In genomic region chr2:128692895-128693519, GRCh38 we compare ENCODE assay signal across 23 cellular contexts.
DNase-seq lines count a peak whose midpoint lies in the region; ATAC-seq and TF ChIP-seq lines count a peak whose summit lies in the region.
"Had no signal": no experiment of that assay in that cellular context is flagged by ENCODE, and none has a peak within 500 bp of the region (broad histone marks: within the 10 kb centered on the region; RNA-seq: fewer than 3 reads in every experiment).

No MANE protein-coding gene starts in this region.

- H3K4me1 Mint-ChIP-seq in effector memory CD8-positive, alpha-beta T cell (ENCODE audit: low read depth in 2 of 2) = peaks cover 0 to 2% of the 10 kb centered on the region in 2 donors

- H3K27me3 ChIP-seq in trophoblast cell (ENCODE audit: insufficient read depth, low read length) (no peaks in the 10 kb centered on the region), adrenal gland (no peaks in the 10 kb centered on the region)
- H3K27me3 ChIP-seq: MG63, SJSA1 had no signal

- no peak overlapping the region for H2BK120ac ChIP-seq in trophoblast cell (ENCODE audit: insufficient read depth, low read length, poor library complexity)

- no peak overlapping the region for H2BK12ac ChIP-seq in trophoblast cell (ENCODE audit: low read length)

- intact Hi-C loops in adrenal gland (cut with DNase I) = no loop called here

- H3K9me3 ChIP-seq in trophoblast cell (ENCODE audit: insufficient read depth, low read depth, low read length) (peaks cover 6% of the 10 kb centered on the region), adrenal gland (replicated peaks in 1 of 3) (no peaks in the 10 kb centered on the region)
- H3K9me3 ChIP-seq: MG63, SJSA1 had no signal

- no peaks in the 10 kb centered on the region for H3K79me2 ChIP-seq in trophoblast cell (ENCODE audit: control insufficient read depth, insufficient read depth, low read length, poor library complexity)

- H3K36me3 ChIP-seq in trophoblast cell (ENCODE audit: control insufficient read depth in 1 of 2, insufficient read depth in 2 of 2, low read length in 2 of 2) (no peaks in the 10 kb centered on the region), adrenal gland (replicated peaks in 1 of 2) (no peaks in the 10 kb centered on the region)
- H3K36me3 ChIP-seq: MG63, SJSA1 had no signal

- H2BK5ac ChIP-seq in trophoblast cell (ENCODE audit: low read depth, low read length, poor library complexity) = no peak overlapping the region

- no peak overlapping the region for H2AFZ ChIP-seq in trophoblast cell (ENCODE audit: insufficient read depth, low read length, poor library complexity)
- H2AFZ ChIP-seq: PC-9 had no signal

- H3K4me2 ChIP-seq in trophoblast cell (ENCODE audit: low read length) = no peak overlapping the region
- H3K4me2 ChIP-seq: PC-9 had no signal

- H3K36me3 Mint-ChIP-seq in effector memory CD8-positive, alpha-beta T cell (ENCODE audit: insufficient read depth) = peaks cover 2% of the 10 kb centered on the region

- H2AK5ac ChIP-seq in trophoblast cell (ENCODE audit: low read length) = no peak overlapping the region

- no peak overlapping the region for H3K23ac ChIP-seq in trophoblast cell (ENCODE audit: low read length)

- H3K4me3 ChIP-seq in coronary artery (no peak overlapping the region), trophoblast cell (ENCODE audit: low read depth, low read length) (no peak overlapping the region), adrenal gland (no peak overlapping the region)
- H3K4me3 ChIP-seq: MG63, PC-9, SJSA1 had no signal

- H3K18ac ChIP-seq in trophoblast cell (ENCODE audit: low read length) = no peak overlapping the region

- H4K12ac ChIP-seq in trophoblast cell (ENCODE audit: low read depth, low read length) = no peak overlapping the region

- no peaks in the 10 kb centered on the region for H3K79me1 ChIP-seq in trophoblast cell (ENCODE audit: low read length)

- no CpG with 5 or more reads among the region's 13 CpGs for WGBS in trophoblast cell (ENCODE audit: extremely low coverage, insufficient coverage, insufficient read length)
- 70 to 80% (median 74%) methylated on average over 7 to 13 of the region's 13 CpGs for WGBS in adrenal gland, 4 donors

- no peak for ATAC-seq in HG03432 (IDR thresholded peaks at IDR 0.05; ENCODE audit: unreplicated experiment)
- no peak for ATAC-seq in effector memory CD8-positive, alpha-beta T cell (replicated peaks)

- H3K4me1 ChIP-seq in trophoblast cell (ENCODE audit: control insufficient read depth in 1 of 2, insufficient read depth in 2 of 2, low read length in 2 of 2) = no peaks in the 10 kb centered on the region
- H3K4me1 ChIP-seq in adrenal gland (replicated peaks in 1 of 2) = no peaks in the 10 kb centered on the region
- H3K4me1 ChIP-seq: SJSA1 had no signal

- no peak overlapping the region for H3K4ac ChIP-seq in trophoblast cell (ENCODE audit: low read depth, low read length)

- H3K27ac ChIP-seq in coronary artery (peak overlapping the region; percentile 30 to 37), trophoblast cell (ENCODE audit: low read depth, low read length) (no peak overlapping the region), adrenal gland (no peak overlapping the region)
- H3K27ac ChIP-seq: 22Rv1, PC-9, SJSA1 had no signal

- DNase-seq in NCI-H146 (lab: John Stamatoyannopoulos, UW) (peak; percentile 35), NCI-H146 treated with DMSO at 0.1 percent for 48 hours (lab: John Stamatoyannopoulos, UW; ENCODE audit: unreplicated experiment) (no peak), ELF-1 (ENCODE audit: low read depth, low spot score) (peak; percentile 23), coronary artery (ENCODE audit: low spot score) (no peak), trophoblast cell (peak; percentile 8 to 17), adrenal gland (no peak)
- no peak for DNase-seq in effector memory CD8-positive, alpha-beta T cell
- DNase-seq: Calu3, DMS79 treated with DMSO at 0.1 percent for 48 hours, H7, KBM-7, MG63, NCI-H1105 treated with DMSO at 0.1 percent for 48 hours, NCI-H1694, NCI-H2029 treated with DMSO at 0.1 percent for 48 hours, NCI-H446 treated with DMSO at 0.1 percent for 48 hours, NCI-H526, PC-9, Right ventricle myocardium superior had no signal

- H4K8ac ChIP-seq in trophoblast cell (ENCODE audit: low read depth, low read length) = no peak overlapping the region

- peak overlapping the region; percentile 33 for H3K9ac ChIP-seq in trophoblast cell (ENCODE audit: low read length)

- TF ChIP-seq CTCF in coronary artery (IDR thresholded peaks at IDR 0.05) (no peak), adrenal gland (IDR thresholded peaks at IDR 0.05) (no peak)

- H4K91ac ChIP-seq in trophoblast cell (ENCODE audit: low read depth, low read length) = no peak overlapping the region

- no peaks in the 10 kb centered on the region for H3K9me3 Mint-ChIP-seq in effector memory CD8-positive, alpha-beta T cell

- no peak overlapping the region for H3K14ac ChIP-seq in trophoblast cell (ENCODE audit: low read length)

- no peak overlapping the region for H3K27ac Mint-ChIP-seq in effector memory CD8-positive, alpha-beta T cell
- H3K27ac Mint-ChIP-seq: B cell had no signal

- no peak for TF ChIP-seq POLR2A in adrenal gland (IDR thresholded peaks at IDR 0.05)

- peaks cover 10 to 58% of the 10 kb centered on the region in 2 donors for H3K27me3 Mint-ChIP-seq in effector memory CD8-positive, alpha-beta T cell

- no peak overlapping the region for H3K4me3 Mint-ChIP-seq in effector memory CD8-positive, alpha-beta T cell
- H3K4me3 Mint-ChIP-seq: B cell had no signal

Comparison
In these comparisons a context has a peak if more than half of its experiments do, and no peak if none do; other contexts are left out.
1. DNase-seq: peak in NCI-H146 (single experiment), ELF-1 (single experiment) and trophoblast cell (2 of 2); none in NCI-H146 treated with DMSO at 0.1 percent for 48 hours (single experiment), coronary artery (single experiment), adrenal gland (0 of 7) and effector memory CD8-positive, alpha-beta T cell (0 of 3).
2. H3K27ac ChIP-seq: peak in coronary artery (2 of 2); none in trophoblast cell (single experiment) and adrenal gland (0 of 5).